In the genomic region with DNA sequence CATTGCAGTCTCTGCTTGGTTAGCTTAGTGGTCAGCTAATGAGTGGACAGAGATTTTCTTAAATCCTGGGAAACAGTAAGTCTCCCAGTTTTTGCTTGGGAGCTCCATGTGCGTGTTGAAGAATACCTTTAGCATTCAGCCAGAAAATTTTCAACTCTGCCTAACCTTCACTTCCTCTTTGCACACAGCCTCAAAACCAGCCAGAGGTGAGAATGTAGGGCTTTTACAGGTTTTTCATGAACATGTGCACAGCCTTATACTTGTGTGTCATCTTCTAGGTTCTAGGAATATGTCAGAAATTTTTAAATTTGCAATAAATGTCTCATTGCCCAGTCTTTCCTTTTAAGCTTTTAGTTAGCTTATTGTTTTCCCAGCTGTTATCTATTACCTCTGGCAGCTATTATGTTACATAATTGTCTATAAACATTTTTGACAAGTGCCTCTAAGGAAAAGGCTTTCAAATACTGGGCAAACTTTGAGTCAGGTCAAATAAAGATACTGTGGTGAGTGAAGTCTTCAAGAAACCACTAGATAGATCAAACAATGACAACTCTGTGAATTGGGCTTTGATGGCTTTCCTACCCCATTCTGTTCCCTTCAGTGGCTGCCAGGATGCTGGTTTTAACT, we compare ENCODE assay signal across 1 cellular context.
TF ChIP-seq lines count a peak whose summit lies in the region.

No MANE protein-coding gene starts in this region.

TF ChIP-seq in HEK293, 187 proteins besides CTCF, POLR2A, EP300 and RAD21 (continued from another document and continues in another):
- TF ChIP-seq, protein P1, sequence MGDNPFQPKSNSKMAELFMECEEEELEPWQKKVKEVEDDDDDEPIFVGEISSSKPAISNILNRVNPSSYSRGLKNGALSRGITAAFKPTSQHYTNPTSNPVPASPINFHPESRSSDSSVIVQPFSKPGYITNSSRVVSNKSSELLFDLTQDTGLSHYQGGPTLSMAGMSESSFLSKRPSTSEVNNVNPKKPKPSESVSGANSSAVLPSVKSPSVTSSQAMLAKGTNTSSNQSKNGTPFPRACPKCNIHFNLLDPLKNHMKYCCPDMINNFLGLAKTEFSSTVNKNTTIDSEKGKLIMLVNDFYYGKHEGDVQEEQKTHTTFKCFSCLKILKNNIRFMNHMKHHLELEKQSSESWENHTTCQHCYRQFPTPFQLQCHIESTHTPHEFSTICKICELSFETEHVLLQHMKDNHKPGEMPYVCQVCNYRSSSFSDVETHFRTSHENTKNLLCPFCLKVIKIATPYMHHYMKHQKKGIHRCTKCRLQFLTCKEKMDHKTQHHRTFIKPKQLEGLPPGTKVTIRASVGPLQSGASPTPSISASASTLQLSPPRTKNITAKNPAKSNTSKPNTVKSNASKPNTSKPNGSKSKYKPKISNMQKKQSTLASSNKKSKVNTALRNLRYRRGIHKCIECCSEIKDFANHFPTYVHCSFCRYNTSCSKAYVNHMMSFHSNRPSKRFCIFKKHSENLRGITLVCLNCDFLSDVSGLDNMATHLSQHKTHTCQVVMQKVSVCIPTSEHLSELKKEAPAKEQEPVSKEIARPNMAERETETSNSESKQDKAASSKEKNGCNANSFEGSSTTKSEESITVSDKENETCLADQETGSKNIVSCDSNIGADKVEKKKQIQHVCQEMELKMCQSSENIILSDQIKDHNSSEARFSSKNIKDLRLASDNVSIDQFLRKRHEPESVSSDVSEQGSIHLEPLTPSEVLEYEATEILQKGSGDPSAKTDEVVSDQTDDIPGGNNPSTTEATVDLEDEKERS (tag by site-specific recombination; IDR thresholded peaks at IDR 0.05) = no peak
- no peak for TF ChIP-seq ZNF394 (tag by site-specific recombination; IDR thresholded peaks at IDR 0.05; ENCODE audit: borderline replicate concordance)
- TF ChIP-seq, protein P2, sequence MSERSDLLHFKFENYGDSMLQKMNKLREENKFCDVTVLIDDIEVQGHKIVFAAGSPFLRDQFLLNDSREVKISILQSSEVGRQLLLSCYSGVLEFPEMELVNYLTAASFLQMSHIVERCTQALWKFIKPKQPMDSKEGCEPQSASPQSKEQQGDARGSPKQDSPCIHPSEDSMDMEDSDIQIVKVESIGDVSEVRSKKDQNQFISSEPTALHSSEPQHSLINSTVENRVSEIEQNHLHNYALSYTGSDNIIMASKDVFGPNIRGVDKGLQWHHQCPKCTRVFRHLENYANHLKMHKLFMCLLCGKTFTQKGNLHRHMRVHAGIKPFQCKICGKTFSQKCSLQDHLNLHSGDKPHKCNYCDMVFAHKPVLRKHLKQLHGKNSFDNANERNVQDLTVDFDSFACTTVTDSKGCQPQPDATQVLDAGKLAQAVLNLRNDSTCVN (tag by site-specific recombination; optimal IDR thresholded peaks at IDR 0.05) = no peak
- TF ChIP-seq ZNF24 (tag by site-specific recombination; IDR thresholded peaks at IDR 0.05) = 0 out of 2 replicates have a peak, but pooled peaks have one; percentile 56
- TF ChIP-seq ZNF223 (tag by site-specific recombination; IDR thresholded peaks at IDR 0.05) = no peak
- 0 out of 2 replicates have a peak, but pooled peaks have one; percentile 17 for TF ChIP-seq ZNF626 (tag by site-specific recombination; IDR thresholded peaks at IDR 0.05)
- TF ChIP-seq, protein P3, sequence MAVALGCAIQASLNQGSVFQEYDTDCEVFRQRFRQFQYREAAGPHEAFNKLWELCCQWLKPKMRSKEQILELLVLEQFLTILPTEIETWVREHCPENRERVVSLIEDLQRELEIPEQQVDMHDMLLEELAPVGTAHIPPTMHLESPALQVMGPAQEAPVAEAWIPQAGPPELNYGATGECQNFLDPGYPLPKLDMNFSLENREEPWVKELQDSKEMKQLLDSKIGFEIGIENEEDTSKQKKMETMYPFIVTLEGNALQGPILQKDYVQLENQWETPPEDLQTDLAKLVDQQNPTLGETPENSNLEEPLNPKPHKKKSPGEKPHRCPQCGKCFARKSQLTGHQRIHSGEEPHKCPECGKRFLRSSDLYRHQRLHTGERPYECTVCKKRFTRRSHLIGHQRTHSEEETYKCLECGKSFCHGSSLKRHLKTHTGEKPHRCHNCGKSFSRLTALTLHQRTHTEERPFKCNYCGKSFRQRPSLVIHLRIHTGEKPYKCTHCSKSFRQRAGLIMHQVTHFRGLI (tag by site-specific recombination; IDR thresholded peaks at IDR 0.05) = peak; percentile 33; the same call in 1 of the 2 replicates
- TF ChIP-seq ZNF433 (tag by site-specific recombination; IDR thresholded peaks at IDR 0.05; ENCODE audit: low read depth) = no peak
- no peak for TF ChIP-seq ZNF501 (tag by site-specific recombination; IDR thresholded peaks at IDR 0.05)
- TF ChIP-seq ZNF664 (tag by site-specific recombination; IDR thresholded peaks at IDR 0.05) = no peak
- TF ChIP-seq PRDM6 (tag by site-specific recombination; IDR thresholded peaks at IDR 0.05) = peak; percentile 93
- peak; percentile 20; the same call in 1 of the 2 replicates for TF ChIP-seq ZSCAN30 (tag by site-specific recombination; IDR thresholded peaks at IDR 0.05)
- no peak for TF ChIP-seq SALL2 (tag by site-specific recombination; IDR thresholded peaks at IDR 0.05; ENCODE audit: borderline replicate concordance)
- no peak for TF ChIP-seq ZFP37 (tag by site-specific recombination; IDR thresholded peaks at IDR 0.05)
- no peak for TF ChIP-seq ZNF558 (tag by site-specific recombination; IDR thresholded peaks at IDR 0.05)
- no peak for TF ChIP-seq ZNF211 (tag by site-specific recombination; IDR thresholded peaks at IDR 0.05; ENCODE audit: low read depth)
- TF ChIP-seq ZNF473 (tag by site-specific recombination; IDR thresholded peaks at IDR 0.05) = no peak
- TF ChIP-seq HIC1 (tag by site-specific recombination; IDR thresholded peaks at IDR 0.05) = no peak
- no peak for TF ChIP-seq YY2 (tag by site-specific recombination; IDR thresholded peaks at IDR 0.05)
- peak; percentile 60 for TF ChIP-seq ZNF629 (tag by site-specific recombination; IDR thresholded peaks at IDR 0.05)
- no peak for TF ChIP-seq ZNF76 (tag by site-specific recombination; IDR thresholded peaks at IDR 0.05; ENCODE audit: borderline replicate concordance, low read depth)
- 0 out of 2 replicates have a peak, but pooled peaks have one; percentile 5 for TF ChIP-seq BCL6B (tag by site-specific recombination; IDR thresholded peaks at IDR 0.05)
- no peak for TF ChIP-seq ZBTB10 (tag by site-specific recombination; IDR thresholded peaks at IDR 0.05)
- TF ChIP-seq TSHZ1 (tag by site-specific recombination; IDR thresholded peaks at IDR 0.05; ENCODE audit: borderline replicate concordance) = 0 out of 2 replicates have a peak, but pooled peaks have one; percentile 5
- no peak for TF ChIP-seq ZNF26 (tag by site-specific recombination; IDR thresholded peaks at IDR 0.05)
- TF ChIP-seq ZEB2 (tag by site-specific recombination; IDR thresholded peaks at IDR 0.05) = peak; percentile 66
- TF ChIP-seq, protein P4, sequence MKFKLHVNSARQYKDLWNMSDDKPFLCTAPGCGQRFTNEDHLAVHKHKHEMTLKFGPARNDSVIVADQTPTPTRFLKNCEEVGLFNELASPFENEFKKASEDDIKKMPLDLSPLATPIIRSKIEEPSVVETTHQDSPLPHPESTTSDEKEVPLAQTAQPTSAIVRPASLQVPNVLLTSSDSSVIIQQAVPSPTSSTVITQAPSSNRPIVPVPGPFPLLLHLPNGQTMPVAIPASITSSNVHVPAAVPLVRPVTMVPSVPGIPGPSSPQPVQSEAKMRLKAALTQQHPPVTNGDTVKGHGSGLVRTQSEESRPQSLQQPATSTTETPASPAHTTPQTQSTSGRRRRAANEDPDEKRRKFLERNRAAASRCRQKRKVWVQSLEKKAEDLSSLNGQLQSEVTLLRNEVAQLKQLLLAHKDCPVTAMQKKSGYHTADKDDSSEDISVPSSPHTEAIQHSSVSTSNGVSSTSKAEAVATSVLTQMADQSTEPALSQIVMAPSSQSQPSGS (tag by site-specific recombination; IDR thresholded peaks at IDR 0.05; ENCODE audit: low read depth) = no peak
- no peak for TF ChIP-seq ZNF548 (tag by site-specific recombination; IDR thresholded peaks at IDR 0.05)
- TF ChIP-seq ZNF16 (tag by site-specific recombination; IDR thresholded peaks at IDR 0.05; ENCODE audit: low read depth) = no peak
- TF ChIP-seq ZNF140 (tag by site-specific recombination; IDR thresholded peaks at IDR 0.05) = no peak
- TF ChIP-seq ZNF768 (tag by site-specific recombination; IDR thresholded peaks at IDR 0.05) = no peak
- TF ChIP-seq ZNF426 (tag by site-specific recombination; IDR thresholded peaks at IDR 0.05) = no peak
